In the genomic region with DNA sequence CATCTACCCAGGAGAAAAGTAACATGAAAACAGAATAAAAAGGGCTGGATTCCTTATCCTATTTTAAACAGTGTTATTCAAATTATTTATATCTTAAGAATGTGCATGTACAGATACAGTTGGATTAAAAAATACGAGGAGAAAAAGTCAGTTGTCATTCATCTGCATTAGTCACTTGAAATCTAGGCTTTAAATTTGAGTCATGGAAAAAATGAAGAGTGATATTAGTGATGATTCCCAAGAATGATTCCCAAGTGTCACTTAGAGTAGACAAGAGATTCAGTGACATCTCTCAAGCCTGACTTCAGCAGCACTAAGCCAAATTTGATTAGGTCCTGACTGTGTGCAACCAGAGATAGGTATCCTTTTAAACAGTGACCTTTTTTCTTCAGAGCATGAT, we compare ENCODE assay signal across 18 cellular contexts.
DNase-seq lines count a peak whose midpoint lies in the region; ATAC-seq and TF ChIP-seq lines count a peak whose summit lies in the region.
"Had no signal": no experiment of that assay in that cellular context is flagged by ENCODE, and none has a peak within 500 bp of the region (broad histone marks: within the 10 kb centered on the region; RNA-seq: fewer than 3 reads in every experiment).

No MANE protein-coding gene starts in this region.

- no peak overlapping the region for H3K4me2 ChIP-seq in GM23248 (ENCODE audit: unreplicated experiment)

- H3K27ac ChIP-seq in GM23248 = no peak overlapping the region
- no peak overlapping the region for H3K27ac ChIP-seq in upper lobe of right lung
- H3K27ac ChIP-seq in endodermal cell (ENCODE audit: low read depth, low read length) = no peak overlapping the region

- peaks cover 14% of the 10 kb centered on the region for H3K4me1 Mint-ChIP-seq in chondrocyte (ENCODE audit: low read depth)
- peaks cover 7% of the 10 kb centered on the region for H3K4me1 Mint-ChIP-seq in progenitor cell of endocrine pancreas (ENCODE audit: low read depth)
- peaks cover 10% of the 10 kb centered on the region for H3K4me1 Mint-ChIP-seq in endodermal cell
- H3K4me1 Mint-ChIP-seq in activated T-cell treated with anti-CD3 and anti-CD28 coated beads, Interleukin-2, amount 50 U/mL, for 4 hours (ENCODE audit: low read depth) = no peaks in the 10 kb centered on the region

- H3K27me3 Mint-ChIP-seq in chondrocyte (ENCODE audit: low read depth) = no peaks in the 10 kb centered on the region
- H3K27me3 Mint-ChIP-seq in progenitor cell of endocrine pancreas = no peaks in the 10 kb centered on the region
- H3K27me3 Mint-ChIP-seq in endodermal cell (ENCODE audit: insufficient read depth) = no peaks in the 10 kb centered on the region
- H3K27me3 Mint-ChIP-seq in activated T-cell treated with anti-CD3 and anti-CD28 coated beads, Interleukin-2, amount 50 U/mL, for 4 hours (ENCODE audit: low read depth) = peaks cover 5% of the 10 kb centered on the region

- intact Hi-C loops in upper lobe of right lung (cut with DNase I) = no loop called here

- H3F3A ChIP-seq in GM23248 (ENCODE audit: insufficient read depth) = no peaks in the 10 kb centered on the region

- in situ Hi-C loops in GM23248 (cut with MboI) = no loop called here

- ATAC-seq in upper lobe of right lung = no peak
- no peak for ATAC-seq in activated T-cell treated with anti-CD3 and anti-CD28 coated beads, Interleukin-2, amount 50 U/mL, for 4 hours

- H3K27ac Mint-ChIP-seq in chondrocyte (ENCODE audit: unreplicated experiment) = peak overlapping the region; percentile 52
- peak overlapping the region; percentile 1 for H3K27ac Mint-ChIP-seq in progenitor cell of endocrine pancreas
- H3K27ac Mint-ChIP-seq in endodermal cell = no peak overlapping the region
- H3K27ac Mint-ChIP-seq: CD4-positive, alpha-beta memory T cell had no signal

- H3K9me3 Mint-ChIP-seq in chondrocyte (ENCODE audit: low read depth) = peaks cover 8% of the 10 kb centered on the region
- peaks cover 1% of the 10 kb centered on the region for H3K9me3 Mint-ChIP-seq in progenitor cell of endocrine pancreas (ENCODE audit: low read depth)
- no peaks in the 10 kb centered on the region for H3K9me3 Mint-ChIP-seq in endodermal cell
- no peaks in the 10 kb centered on the region for H3K9me3 Mint-ChIP-seq in activated T-cell treated with anti-CD3 and anti-CD28 coated beads, Interleukin-2, amount 50 U/mL, for 4 hours

- no peak for TF ChIP-seq CTCF in chondrocyte (IDR thresholded peaks at IDR 0.05)
- no peak for TF ChIP-seq CTCF in progenitor cell of endocrine pancreas (IDR thresholded peaks at IDR 0.05; ENCODE audit: unreplicated experiment)
- no peak for TF ChIP-seq CTCF in upper lobe of right lung (IDR thresholded peaks at IDR 0.05)
- no peak for TF ChIP-seq CTCF in endodermal cell (conservative IDR thresholded peaks at IDR 0.05)

- H3K9me2 ChIP-seq in GM23248 (ENCODE audit: insufficient read depth) = no peaks in the 10 kb centered on the region

- H3K9me3 ChIP-seq in GM23248 (ENCODE audit: low read depth) = no peaks in the 10 kb centered on the region
- H3K9me3 ChIP-seq in upper lobe of right lung = no peaks in the 10 kb centered on the region
- no peaks in the 10 kb centered on the region for H3K9me3 ChIP-seq in endodermal cell (ENCODE audit: control insufficient read depth, low read length)

- H2AFZ ChIP-seq in GM23248 = no peak overlapping the region

- H3K4me1 ChIP-seq in GM23248 (ENCODE audit: insufficient read depth) (no peaks in the 10 kb centered on the region), upper lobe of right lung (no peaks in the 10 kb centered on the region), endodermal cell (ENCODE audit: control insufficient read depth, insufficient read depth, low read length) (no peaks in the 10 kb centered on the region)

- H3K36me3 Mint-ChIP-seq in chondrocyte (ENCODE audit: low read depth) (no peaks in the 10 kb centered on the region), progenitor cell of endocrine pancreas (ENCODE audit: insufficient read depth) (no peaks in the 10 kb centered on the region), endodermal cell (ENCODE audit: low read depth) (no peaks in the 10 kb centered on the region)
- no peaks in the 10 kb centered on the region for H3K36me3 Mint-ChIP-seq in activated T-cell treated with anti-CD3 and anti-CD28 coated beads, Interleukin-2, amount 50 U/mL, for 4 hours (ENCODE audit: insufficient read depth)
- H3K36me3 Mint-ChIP-seq: CD4-positive, alpha-beta memory T cell had no signal

- DNase-seq in GM23248 = peak; percentile 9
- DNase-seq in LHCN-M2 (ENCODE audit: low read depth) = peak; percentile 41
- no peak for DNase-seq in chondrocyte (ENCODE audit: low spot score)
- no peak for DNase-seq in progenitor cell of endocrine pancreas (ENCODE audit: low spot score, unreplicated experiment)
- DNase-seq in hypothalamus (lab: John Stamatoyannopoulos, UW) = no peak
- DNase-seq in upper lobe of right lung = no peak
- DNase-seq in endodermal cell = no peak
- no peak for DNase-seq in activated T-cell treated with anti-CD3 and anti-CD28 coated beads, Interleukin-2, amount 50 U/mL, for 4 hours
- DNase-seq: 8988T; C1 segment of cervical spinal cord; Calu3; CD4-positive, alpha-beta memory T cell; COR-L47; DMS53; DMS79 treated with DMSO at 0.1 percent for 48 hours; GF-D8; H7; HCEC 1CT had no signal

- no peaks in the 10 kb centered on the region for H4K20me1 ChIP-seq in GM23248 (ENCODE audit: insufficient read depth)

- no peak overlapping the region for H3K4me3 Mint-ChIP-seq in chondrocyte (ENCODE audit: unreplicated experiment)
- H3K4me3 Mint-ChIP-seq in progenitor cell of endocrine pancreas (ENCODE audit: low read depth) = no peak overlapping the region
- no peak overlapping the region for H3K4me3 Mint-ChIP-seq in endodermal cell
- no peak overlapping the region for H3K4me3 Mint-ChIP-seq in activated T-cell treated with anti-CD3 and anti-CD28 coated beads, Interleukin-2, amount 50 U/mL, for 4 hours
- H3K4me3 Mint-ChIP-seq: CD4-positive, alpha-beta memory T cell had no signal

- H3K4me3 ChIP-seq in GM23248 = no peak overlapping the region
- H3K4me3 ChIP-seq in upper lobe of right lung = no peak overlapping the region
- H3K4me3 ChIP-seq in endodermal cell (ENCODE audit: low read length) = no peak overlapping the region

- no peaks in the 10 kb centered on the region for H3K36me3 ChIP-seq in GM23248 (ENCODE audit: low read depth)
- H3K36me3 ChIP-seq in upper lobe of right lung = no peaks in the 10 kb centered on the region
- no peaks in the 10 kb centered on the region for H3K36me3 ChIP-seq in endodermal cell (ENCODE audit: control insufficient read depth, insufficient read depth, low read length)

- 13 to 35% methylated on average over 1 of the region's 1 CpG for whole genome bisulfite sequencing in GM23248 (ENCODE audit: low coverage in 1 of 2, low lambda C conversion rate in 2 of 2, missing lambda C conversion rate in 2 of 2), 2 experiments
- WGBS in endodermal cell (ENCODE audit: insufficient coverage in 1 of 2, insufficient read length in 1 of 2), 2 experiments = 97 to 100% methylated on average over 1 of the region's 1 CpG

- no peaks in the 10 kb centered on the region for H3K27me3 ChIP-seq in GM23248 (replicated peaks; ENCODE audit: insufficient read depth)
- no peaks in the 10 kb centered on the region for H3K27me3 ChIP-seq in upper lobe of right lung
- H3K27me3 ChIP-seq in endodermal cell (ENCODE audit: control insufficient read depth, insufficient read depth, low read length, poor library complexity, severe bottlenecking) = no peaks in the 10 kb centered on the region

- no peaks in the 10 kb centered on the region for H3K79me2 ChIP-seq in GM23248 (ENCODE audit: insufficient read depth)

- no peak overlapping the region for H3K9ac ChIP-seq in GM23248
- no peak overlapping the region for H3K9ac ChIP-seq in endodermal cell (ENCODE audit: extremely low read depth, low read length, poor library complexity, severe bottlenecking)

Comparison
In these comparisons a context has a peak if more than half of its experiments do, and no peak if none do; other contexts are left out.
1. DNase-seq: peak in GM23248 (single experiment) and LHCN-M2 (single experiment); none in chondrocyte (single experiment), progenitor cell of endocrine pancreas (single experiment), hypothalamus (0 of 51), upper lobe of right lung (single experiment), endodermal cell (single experiment) and activated T-cell treated with anti-CD3 and anti-CD28 coated beads, Interleukin-2, amount 50 U/mL, for 4 hours (single experiment).